Comparison of ENCODE assay signal across 1 cellular context in genomic region chr14:88829685-88830302, GRCh38.
TF ChIP-seq lines count a peak whose summit lies in the region.

No MANE protein-coding gene starts in this region.

TF ChIP-seq in K562, 482 proteins besides CTCF, POLR2A, EP300 and RAD21:
- TF ChIP-seq CC2D1A (IDR thresholded peaks at IDR 0.05) = no peak
- TF ChIP-seq C11orf30 (IDR thresholded peaks at IDR 0.05; ENCODE audit: low read depth) = peak; percentile 73
- no peak for TF ChIP-seq MCM7 (IDR thresholded peaks at IDR 0.05)
- TF ChIP-seq SIN3B (IDR thresholded peaks at IDR 0.05; ENCODE audit: low read depth) = no peak
- no peak for TF ChIP-seq ZNF551 (CRISPR knock-in tag; IDR thresholded peaks at IDR 0.05)
- peak; percentile 79 for TF ChIP-seq ZNF316 (IDR thresholded peaks at IDR 0.05)
- TF ChIP-seq MAFK (IDR thresholded peaks at IDR 0.05; ENCODE audit: low read length) = peak; percentile 75; the same call in 1 of the 2 replicates
- no peak for TF ChIP-seq CEBPB (tag; IDR thresholded peaks at IDR 0.05)
- TF ChIP-seq MAFG (tag; conservative IDR thresholded peaks at IDR 0.05) = peak; percentile 88
- peak; percentile 79 for TF ChIP-seq MAFF (IDR thresholded peaks at IDR 0.05; ENCODE audit: low read length)
- TF ChIP-seq SMARCC2 (IDR thresholded peaks at IDR 0.05; ENCODE audit: low read depth) = no peak
- peak; percentile 85 for TF ChIP-seq NFE2 (IDR thresholded peaks at IDR 0.05; ENCODE audit: low read depth)
- peak; percentile 73; the same call in 1 of the 2 replicates for TF ChIP-seq NFE2L1 (tag; IDR thresholded peaks at IDR 0.05; ENCODE audit: borderline replicate concordance, low read depth)
TF ChIP-seq in K562: peak in this region for 7.
